In the genomic region with DNA sequence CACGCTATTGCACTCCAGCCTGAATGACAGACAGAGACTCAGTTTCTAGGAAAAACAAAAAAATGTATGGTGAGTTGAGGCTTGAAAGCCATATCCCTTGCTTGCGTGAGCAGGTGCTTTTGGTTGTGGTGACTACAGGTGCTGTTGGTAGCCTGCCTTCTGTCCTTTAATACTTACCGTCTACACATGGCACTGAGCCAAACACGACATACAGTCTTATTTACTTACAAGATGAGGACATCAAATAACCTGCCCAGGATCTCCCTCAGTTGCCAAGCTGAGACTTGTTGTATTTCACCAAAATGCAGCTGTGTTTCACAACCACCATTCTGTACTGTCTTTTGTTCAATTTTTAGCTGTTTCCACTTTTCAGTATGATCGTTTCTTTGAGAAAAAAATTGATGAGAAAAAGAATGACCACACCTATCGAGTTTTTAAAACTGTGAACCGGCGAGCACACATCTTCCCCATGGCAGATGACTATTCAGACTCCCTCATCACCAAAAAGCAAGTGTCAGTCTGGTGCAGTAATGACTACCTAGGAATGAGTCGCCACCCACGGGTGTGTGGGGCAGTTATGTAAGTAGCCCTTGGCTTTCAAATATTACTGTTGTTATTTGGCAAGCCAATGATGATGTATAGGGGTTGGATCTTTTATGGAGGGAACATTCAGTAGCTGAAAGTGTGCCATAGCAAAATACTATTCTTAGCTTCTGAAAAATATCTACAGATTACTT, we compare ENCODE assay signal across 11 cellular contexts. TPM values are rescaled to one million over a fixed set of nuclear protein-coding genes. Genes with fewer than 3 reads are reported as not detected.
DNase-seq lines count a peak whose midpoint lies in the region; TF ChIP-seq lines count a peak whose summit lies in the region.
"Had no signal": no experiment of that assay in that cellular context is flagged by ENCODE, and none has a peak within 500 bp of the region (broad histone marks: within the 10 kb centered on the region; RNA-seq: fewer than 3 reads in every experiment).

No MANE protein-coding gene starts in this region.

- TF ChIP-seq CTCF in spleen (IDR thresholded peaks at IDR 0.05 in 8 of 11, conservative IDR thresholded peaks at IDR 0.05 in 3 of 11) = no peak
- no peak for TF ChIP-seq CTCF in vagina (IDR thresholded peaks at IDR 0.05)

- intact Hi-C loops in activated T-helper 2 cell treated with anti-CD3 and anti-CD28 coated beads, Interferon-gamma antibody, Interleukin-2, Interleukin-4, amounts not matched to agents 10 μg/mL and 5 μg/mL and 100 μg/mL, durations not matched to agents 14 hours and 24 hours and 36 hours (cut with micrococcal nuclease) = no loop called here
- intact Hi-C loops in spleen (cut with DNase I; ENCODE audit: low total_unique reads) = no loop called here
- intact Hi-C loops in vagina (cut with DNase I) = no loop called here
- intact Hi-C loops in posterior vena cava (cut with DNase I) = no loop called here

- H3K9me3 Mint-ChIP-seq in T-helper 2 cell treated with Interferon-gamma antibody and Interleukin-4, amounts not matched to agents 5 μg/mL and 100 μg/mL, for 36 hours = no peaks in the 10 kb centered on the region
- H3K9me3 Mint-ChIP-seq in activated T-helper 2 cell treated with anti-CD3 and anti-CD28 coated beads, Interferon-gamma antibody, Interleukin-2, Interleukin-4, amounts not matched to agents 10 μg/mL and 5 μg/mL and 100 μg/mL, durations not matched to agents 14 hours and 24 hours and 36 hours = no peaks in the 10 kb centered on the region

- H3K4me1 Mint-ChIP-seq in T-helper 2 cell treated with Interferon-gamma antibody and Interleukin-4, amounts not matched to agents 5 μg/mL and 100 μg/mL, for 36 hours (ENCODE audit: low read depth) = peaks cover 37% of the 10 kb centered on the region
- peaks cover 38% of the 10 kb centered on the region for H3K4me1 Mint-ChIP-seq in activated T-helper 2 cell treated with anti-CD3 and anti-CD28 coated beads, Interferon-gamma antibody, Interleukin-2, Interleukin-4, amounts not matched to agents 10 μg/mL and 5 μg/mL and 100 μg/mL, durations not matched to agents 14 hours and 24 hours and 36 hours (ENCODE audit: low read depth)

- peak; percentile 23 for DNase-seq in T-helper 2 cell treated with Interferon-gamma antibody and Interleukin-4, amounts not matched to agents 5 μg/mL and 100 μg/mL, for 36 hours (ENCODE audit: low spot score)
- no peak for DNase-seq in T-helper 2 cell
- peak; percentile 48 for DNase-seq in NCI-H2029 treated with DMSO at 0.1 percent for 48 hours (lab: John Stamatoyannopoulos, UW)
- no peak for DNase-seq in activated T-helper 2 cell treated with anti-CD3 and anti-CD28 coated beads, Interferon-gamma antibody, Interleukin-2, Interleukin-4, amounts not matched to agents 10 μg/mL and 5 μg/mL and 100 μg/mL, durations not matched to agents 14 hours and 24 hours and 36 hours (ENCODE audit: low spot score)
- DNase-seq in spleen = peak; percentile 14
- DNase-seq in vagina (ENCODE audit: extremely low spot score in 2 of 2) = no peak
- no peak for DNase-seq in hepatic stellate cell (ENCODE audit: low spot score)
- no peak for DNase-seq in posterior vena cava (ENCODE audit: low spot score)
- DNase-seq: central memory CD4-positive, alpha-beta T cell; heart left ventricle; Peyer's patch had no signal

- no peaks in the 10 kb centered on the region for H3K27me3 Mint-ChIP-seq in T-helper 2 cell treated with Interferon-gamma antibody and Interleukin-4, amounts not matched to agents 5 μg/mL and 100 μg/mL, for 36 hours (ENCODE audit: low read depth)
- no peaks in the 10 kb centered on the region for H3K27me3 Mint-ChIP-seq in activated T-helper 2 cell treated with anti-CD3 and anti-CD28 coated beads, Interferon-gamma antibody, Interleukin-2, Interleukin-4, amounts not matched to agents 10 μg/mL and 5 μg/mL and 100 μg/mL, durations not matched to agents 14 hours and 24 hours and 36 hours (ENCODE audit: low read depth)

- H3K36me3 Mint-ChIP-seq in T-helper 2 cell treated with Interferon-gamma antibody and Interleukin-4, amounts not matched to agents 5 μg/mL and 100 μg/mL, for 36 hours (ENCODE audit: low read depth) = peaks cover 88% of the 10 kb centered on the region
- peaks cover 94% of the 10 kb centered on the region for H3K36me3 Mint-ChIP-seq in activated T-helper 2 cell treated with anti-CD3 and anti-CD28 coated beads, Interferon-gamma antibody, Interleukin-2, Interleukin-4, amounts not matched to agents 10 μg/mL and 5 μg/mL and 100 μg/mL, durations not matched to agents 14 hours and 24 hours and 36 hours (ENCODE audit: low read depth)

- H3K4me3 Mint-ChIP-seq in T-helper 2 cell treated with Interferon-gamma antibody and Interleukin-4, amounts not matched to agents 5 μg/mL and 100 μg/mL, for 36 hours = no peak overlapping the region
- H3K4me3 Mint-ChIP-seq in activated T-helper 2 cell treated with anti-CD3 and anti-CD28 coated beads, Interferon-gamma antibody, Interleukin-2, Interleukin-4, amounts not matched to agents 10 μg/mL and 5 μg/mL and 100 μg/mL, durations not matched to agents 14 hours and 24 hours and 36 hours (ENCODE audit: low read depth) = no peak overlapping the region

- H3K4me3 ChIP-seq in spleen = no peak overlapping the region
- H3K4me3 ChIP-seq in vagina = no peak overlapping the region
- H3K4me3 ChIP-seq: heart left ventricle, Peyer's patch had no signal

- H3K9me3 ChIP-seq in spleen (no peaks in the 10 kb centered on the region), vagina (no peaks in the 10 kb centered on the region)
- H3K9me3 ChIP-seq: heart left ventricle, Peyer's patch had no signal

- 68 to 83% (median 76%) methylated on average over 10 of the region's 10 CpGs for WGBS in spleen, 5 donors

- no peak overlapping the region for H3K27ac Mint-ChIP-seq in T-helper 2 cell treated with Interferon-gamma antibody and Interleukin-4, amounts not matched to agents 5 μg/mL and 100 μg/mL, for 36 hours
- peak overlapping the region; percentile 49 for H3K27ac Mint-ChIP-seq in activated T-helper 2 cell treated with anti-CD3 and anti-CD28 coated beads, Interferon-gamma antibody, Interleukin-2, Interleukin-4, amounts not matched to agents 10 μg/mL and 5 μg/mL and 100 μg/mL, durations not matched to agents 14 hours and 24 hours and 36 hours

- H3K27me3 ChIP-seq in spleen (replicated peaks in 1 of 7) (no peaks in the 10 kb centered on the region), vagina (no peaks in the 10 kb centered on the region)
- H3K27me3 ChIP-seq: heart left ventricle, Peyer's patch had no signal

- H3K27ac ChIP-seq in spleen (peak overlapping the region in 3 of 8 donors; percentile 11 to 91 (median 58)), vagina (no peak overlapping the region)
- H3K27ac ChIP-seq: heart left ventricle had no signal

- peaks cover 4 to 100% (median 74%) of the 10 kb centered on the region in 6 donors for H3K36me3 ChIP-seq in spleen
- H3K36me3 ChIP-seq in vagina = peaks cover 0 to 79% of the 10 kb centered on the region in 2 donors

- H3K4me1 ChIP-seq in spleen (peaks cover 18 to 52% (median 38%) of the 10 kb centered on the region in 6 donors), vagina (peaks cover 12% of the 10 kb centered on the region)

- TF ChIP-seq POLR2A in spleen (IDR thresholded peaks at IDR 0.05) (no peak), vagina (IDR thresholded peaks at IDR 0.05) (no peak)

RNA-seq across cellular contexts. Expression of gene ALAS1, which starts 6.5 kb away (rescaled TPM):
- 117 and 123 TPM in 2 replicates for total RNA-seq in activated T-helper 2 cell treated with anti-CD3 and anti-CD28 coated beads, Interferon-gamma antibody, Interleukin-2, Interleukin-4, amounts not matched to agents 10 μg/mL and 5 μg/mL and 100 μg/mL, durations not matched to agents 14 hours and 24 hours and 36 hours
- total RNA-seq in spleen (10 to 100 TPM; 25.3 to 40.8 (median 33.8) TPM), vagina (41.5 TPM), posterior vena cava (10 to 100 TPM; 28.5 to 31.4 TPM)
- 10 to 100 TPM; 13.0 to 25.3 (median 15.4) TPM for polyA plus RNA-seq in spleen

RNA-seq across cellular contexts. Expression of gene TLR9, which starts 20.9 kb away (rescaled TPM):
- total RNA-seq in activated T-helper 2 cell treated with anti-CD3 and anti-CD28 coated beads, Interferon-gamma antibody, Interleukin-2, Interleukin-4, amounts not matched to agents 10 μg/mL and 5 μg/mL and 100 μg/mL, durations not matched to agents 14 hours and 24 hours and 36 hours = 0.32 and 0.50 TPM in 2 replicates
- total RNA-seq in spleen = 1 to 10 TPM; 2.3 to 7.7 (median 4.2) TPM
- 1 to 10 TPM in 1 of 3 donors, under 1 TPM in 1, not detected in 1; 0.55 to 3.8 TPM for polyA plus RNA-seq in spleen
- total RNA-seq in vagina = not detected
- total RNA-seq in posterior vena cava = under 1 TPM; 0.46 to 0.52 TPM

RNA-seq across cellular contexts. Expression of gene TWF2, which starts 34.5 kb away (rescaled TPM):
- total RNA-seq in activated T-helper 2 cell treated with anti-CD3 and anti-CD28 coated beads, Interferon-gamma antibody, Interleukin-2, Interleukin-4, amounts not matched to agents 10 μg/mL and 5 μg/mL and 100 μg/mL, durations not matched to agents 14 hours and 24 hours and 36 hours = 89.7 and 91.1 TPM in 2 replicates
- total RNA-seq in spleen = 100 to 1,000 TPM in 1 of 7 donors, 10 to 100 TPM in 6; 57.5 to 109 (median 68.2) TPM
- polyA plus RNA-seq in spleen = 10 to 100 TPM; 47.3 to 71.4 (median 59.8) TPM
- total RNA-seq in vagina = 93.8 TPM
- 10 to 100 TPM; 40.0 to 51.0 TPM for total RNA-seq in posterior vena cava

RNA-seq across cellular contexts. Expression of gene PPM1M, which starts 41.1 kb away (rescaled TPM):
- total RNA-seq in activated T-helper 2 cell treated with anti-CD3 and anti-CD28 coated beads, Interferon-gamma antibody, Interleukin-2, Interleukin-4, amounts not matched to agents 10 μg/mL and 5 μg/mL and 100 μg/mL, durations not matched to agents 14 hours and 24 hours and 36 hours = 44.7 and 46.4 TPM in 2 replicates
- total RNA-seq in spleen = 10 to 100 TPM; 26.3 to 77.8 (median 55.8) TPM
- 10 to 100 TPM; 29.2 to 37.2 (median 33.6) TPM for polyA plus RNA-seq in spleen
- 25.0 TPM for total RNA-seq in vagina
- 10 to 100 TPM; 21.1 to 28.8 TPM for total RNA-seq in posterior vena cava

RNA-seq across cellular contexts. Expression of gene POC1A, which starts 50.3 kb away (rescaled TPM):
- 20.4 and 22.2 TPM in 2 replicates for total RNA-seq in activated T-helper 2 cell treated with anti-CD3 and anti-CD28 coated beads, Interferon-gamma antibody, Interleukin-2, Interleukin-4, amounts not matched to agents 10 μg/mL and 5 μg/mL and 100 μg/mL, durations not matched to agents 14 hours and 24 hours and 36 hours
- total RNA-seq in spleen (1 to 10 TPM; 1.6 to 4.4 (median 2.5) TPM), vagina (0.74 TPM), posterior vena cava (1 to 10 TPM; 1.7 to 1.9 TPM)
- 1 to 10 TPM; 2.4 to 3.2 (median 3.2) TPM for polyA plus RNA-seq in spleen

Comparison
In these comparisons a context has a peak if more than half of its experiments do, and no peak if none do; other contexts are left out.
1. DNase-seq: peak in T-helper 2 cell treated with Interferon-gamma antibody and Interleukin-4, amounts not matched to agents 5 μg/mL and 100 μg/mL, for 36 hours (single experiment), NCI-H2029 treated with DMSO at 0.1 percent for 48 hours (single experiment) and spleen (single experiment); none in T-helper 2 cell (0 of 5), activated T-helper 2 cell treated with anti-CD3 and anti-CD28 coated beads, Interferon-gamma antibody, Interleukin-2, Interleukin-4, amounts not matched to agents 10 μg/mL and 5 μg/mL and 100 μg/mL, durations not matched to agents 14 hours and 24 hours and 36 hours (single experiment), vagina (0 of 2), hepatic stellate cell (single experiment) and posterior vena cava (single experiment).